Comparison of ENCODE assay signal across 16 cellular contexts in the genomic region with DNA sequence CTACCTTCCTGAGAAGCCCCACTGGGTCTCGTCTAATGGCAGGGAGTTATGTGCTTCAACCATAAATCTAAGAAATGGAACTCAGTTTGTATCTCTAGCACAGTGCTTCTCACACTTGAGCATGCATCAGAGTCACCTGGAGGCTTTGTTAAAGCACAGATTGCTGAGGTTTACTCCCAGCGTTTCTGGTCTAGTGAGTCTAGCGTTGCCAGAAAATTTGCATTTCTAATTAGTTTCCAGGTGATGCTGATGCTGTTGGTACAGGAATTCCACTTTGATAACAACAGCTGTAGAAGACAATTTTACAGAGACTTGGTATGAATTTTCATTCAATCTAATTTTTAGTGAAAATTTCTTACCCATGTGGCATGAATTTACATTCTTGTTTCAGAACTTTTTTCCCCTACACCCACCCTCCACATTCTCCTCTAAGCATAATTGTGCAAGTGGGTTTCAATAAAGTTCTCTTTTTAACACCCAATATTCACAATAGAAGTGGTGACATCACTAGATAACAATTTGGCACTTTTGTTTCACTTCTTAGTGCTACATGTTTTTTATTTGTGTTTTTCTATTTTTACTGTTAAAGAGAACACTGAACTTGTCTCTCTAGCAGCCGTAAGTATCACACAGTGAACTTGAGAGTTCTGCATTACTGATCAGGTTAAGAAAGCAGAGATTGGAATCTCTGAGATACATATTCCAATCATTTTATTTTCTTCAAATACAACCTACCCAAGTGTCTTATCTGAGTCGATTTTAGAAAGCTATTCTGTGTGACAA. TPM values are rescaled to one million over a fixed set of nuclear protein-coding genes. Genes with fewer than 3 reads are reported as not detected.
DNase-seq lines count a peak whose midpoint lies in the region; ATAC-seq and TF ChIP-seq lines count a peak whose summit lies in the region.
"Had no signal": no experiment of that assay in that cellular context is flagged by ENCODE, and none has a peak within 500 bp of the region (broad histone marks: within the 10 kb centered on the region; RNA-seq: fewer than 3 reads in every experiment).

No MANE protein-coding gene starts in this region.

- H3K4me1 ChIP-seq in endodermal cell (ENCODE audit: control insufficient read depth, insufficient read depth, low read length) = peaks cover 18% of the 10 kb centered on the region
- H3K4me1 ChIP-seq: esophagus squamous epithelium, neural progenitor cell had no signal

- ATAC-seq in GM18498 (IDR thresholded peaks at IDR 0.05; ENCODE audit: unreplicated experiment) (peak; percentile 41), GM19455 (IDR thresholded peaks at IDR 0.05; ENCODE audit: unreplicated experiment) (peak; percentile 40), HG02973 (IDR thresholded peaks at IDR 0.05; ENCODE audit: unreplicated experiment) (peak; percentile 37), WTC11 (peak; percentile 35; the same call in 1 of the 2 replicates)

- H3K4me3 Mint-ChIP-seq in WTC11 (no peak overlapping the region), endodermal cell (no peak overlapping the region)
- H3K4me3 Mint-ChIP-seq: neural progenitor cell; stimulated activated naive CD8-positive, alpha-beta T cell treated with anti-CD3 and anti-CD28 coated beads, Interleukin-15, Interleukin-2, amounts not matched to agents 100 ng/mL and 50 ng/mL, for 24 hours had no signal

- peaks cover 6% of the 10 kb centered on the region for H3K9me3 ChIP-seq in endodermal cell (ENCODE audit: control insufficient read depth, low read length)
- H3K9me3 ChIP-seq: esophagus squamous epithelium had no signal

- no peak for DNase-seq in WTC11 (ENCODE audit: low spot score)
- no peak for DNase-seq in activated CD4-positive, alpha-beta T cell treated with anti-CD3 and anti-CD28 coated beads, Interleukin-2, amount 50 U/mL, for 1 hour
- DNase-seq in activated gamma-delta T cell treated with Interleukin-2 at 50 U/mL for 16 hours = no peak
- DNase-seq in NOMO-1 (lab: John Stamatoyannopoulos, UW; ENCODE audit: unreplicated experiment in 2 of 2) = no peak
- DNase-seq in endodermal cell = no peak
- DNase-seq: esophagus squamous epithelium, H7, NCI-H1436 had no signal

- H3K27ac Mint-ChIP-seq in WTC11 (no peak overlapping the region), endodermal cell (no peak overlapping the region)
- H3K27ac Mint-ChIP-seq: neural progenitor cell; stimulated activated naive CD8-positive, alpha-beta T cell treated with anti-CD3 and anti-CD28 coated beads, Interleukin-15, Interleukin-2, amounts not matched to agents 100 ng/mL and 50 ng/mL, for 24 hours had no signal

- WGBS in endodermal cell (ENCODE audit: insufficient coverage in 1 of 2, insufficient read length in 1 of 2), 2 experiments = 64 to 80% methylated on average over 3 to 5 of the region's 5 CpGs

- H3K27me3 Mint-ChIP-seq in WTC11 (ENCODE audit: low read depth) (no peaks in the 10 kb centered on the region), endodermal cell (ENCODE audit: insufficient read depth) (no peaks in the 10 kb centered on the region)

- peaks cover 42% of the 10 kb centered on the region for H3K4me1 Mint-ChIP-seq in WTC11
- H3K4me1 Mint-ChIP-seq in endodermal cell = peaks cover 41% of the 10 kb centered on the region

- no peaks in the 10 kb centered on the region for H3K27me3 ChIP-seq in endodermal cell (ENCODE audit: control insufficient read depth, insufficient read depth, low read length, poor library complexity, severe bottlenecking)
- H3K27me3 ChIP-seq: BLaER1 treated with 17β-estradiol and CSF1 and Interleukin-3, amounts not matched to agents 10 nM and 100 nM; cardiac muscle cell; neural progenitor cell had no signal

- POLR2A ChIA-PET in WTC11 (lab: Charles Lee) = interaction anchor here (0.5 kb wide), 1 partner anchor 1911 kb away, joined by 3 read pairs; no protein-coding TSS in a partner anchor

- H3K9me3 Mint-ChIP-seq in WTC11 (peaks cover 7% of the 10 kb centered on the region), endodermal cell (no peaks in the 10 kb centered on the region)
- H3K9me3 Mint-ChIP-seq: neural progenitor cell; stimulated activated naive CD8-positive, alpha-beta T cell treated with anti-CD3 and anti-CD28 coated beads, Interleukin-15, Interleukin-2, amounts not matched to agents 100 ng/mL and 50 ng/mL, for 24 hours had no signal

- no peak overlapping the region for H3K27ac ChIP-seq in endodermal cell (ENCODE audit: low read depth, low read length)
- H3K27ac ChIP-seq: cardiac muscle cell, esophagus squamous epithelium, neural progenitor cell, VCaP had no signal

- CTCF ChIA-PET in WTC11 (lab: Charles Lee) = no interaction called here

- H3K36me3 ChIP-seq in endodermal cell (ENCODE audit: control insufficient read depth, insufficient read depth, low read length) = no peaks in the 10 kb centered on the region
- H3K36me3 ChIP-seq: BLaER1 treated with 17β-estradiol and CSF1 and Interleukin-3, amounts not matched to agents 10 nM and 100 nM; cardiac muscle cell; esophagus squamous epithelium; neural progenitor cell had no signal

- H3K36me3 Mint-ChIP-seq in WTC11 = no peaks in the 10 kb centered on the region
- H3K36me3 Mint-ChIP-seq in endodermal cell (ENCODE audit: low read depth) = no peaks in the 10 kb centered on the region
- H3K36me3 Mint-ChIP-seq: neural progenitor cell had no signal

- H3K9ac ChIP-seq in endodermal cell (ENCODE audit: extremely low read depth, low read length, poor library complexity, severe bottlenecking) = no peak overlapping the region
- H3K9ac ChIP-seq: BLaER1 treated with 17β-estradiol and CSF1 and Interleukin-3, amounts not matched to agents 10 nM and 100 nM; neural progenitor cell had no signal

- H3K4me3 ChIP-seq in endodermal cell (ENCODE audit: low read length) = no peak overlapping the region
- H3K4me3 ChIP-seq: BLaER1 treated with 17β-estradiol and CSF1 and Interleukin-3, amounts not matched to agents 10 nM and 100 nM; cardiac muscle cell; esophagus squamous epithelium; neural progenitor cell had no signal

- TF ChIP-seq CTCF in WTC11 (IDR thresholded peaks at IDR 0.05) (no peak), endodermal cell (conservative IDR thresholded peaks at IDR 0.05) (no peak)

TF ChIP-seq in WTC11, 78 proteins besides CTCF, POLR2A, EP300 and RAD21:
- TF ChIP-seq RORB (CRISPR knock-in tag; IDR thresholded peaks at IDR 0.05) = no peak
- TF ChIP-seq ZNF416 (CRISPR knock-in tag; IDR thresholded peaks at IDR 0.05) = no peak
- no peak for TF ChIP-seq GABPB1 (CRISPR knock-in tag; IDR thresholded peaks at IDR 0.05)
- TF ChIP-seq JAZF1 (CRISPR knock-in tag; IDR thresholded peaks at IDR 0.05) = no peak
- TF ChIP-seq, protein P1, sequence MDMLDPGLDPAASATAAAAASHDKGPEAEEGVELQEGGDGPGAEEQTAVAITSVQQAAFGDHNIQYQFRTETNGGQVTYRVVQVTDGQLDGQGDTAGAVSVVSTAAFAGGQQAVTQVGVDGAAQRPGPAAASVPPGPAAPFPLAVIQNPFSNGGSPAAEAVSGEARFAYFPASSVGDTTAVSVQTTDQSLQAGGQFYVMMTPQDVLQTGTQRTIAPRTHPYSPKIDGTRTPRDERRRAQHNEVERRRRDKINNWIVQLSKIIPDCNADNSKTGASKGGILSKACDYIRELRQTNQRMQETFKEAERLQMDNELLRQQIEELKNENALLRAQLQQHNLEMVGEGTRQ (CRISPR knock-in tag; IDR thresholded peaks at IDR 0.05) = no peak
- TF ChIP-seq, protein P2, sequence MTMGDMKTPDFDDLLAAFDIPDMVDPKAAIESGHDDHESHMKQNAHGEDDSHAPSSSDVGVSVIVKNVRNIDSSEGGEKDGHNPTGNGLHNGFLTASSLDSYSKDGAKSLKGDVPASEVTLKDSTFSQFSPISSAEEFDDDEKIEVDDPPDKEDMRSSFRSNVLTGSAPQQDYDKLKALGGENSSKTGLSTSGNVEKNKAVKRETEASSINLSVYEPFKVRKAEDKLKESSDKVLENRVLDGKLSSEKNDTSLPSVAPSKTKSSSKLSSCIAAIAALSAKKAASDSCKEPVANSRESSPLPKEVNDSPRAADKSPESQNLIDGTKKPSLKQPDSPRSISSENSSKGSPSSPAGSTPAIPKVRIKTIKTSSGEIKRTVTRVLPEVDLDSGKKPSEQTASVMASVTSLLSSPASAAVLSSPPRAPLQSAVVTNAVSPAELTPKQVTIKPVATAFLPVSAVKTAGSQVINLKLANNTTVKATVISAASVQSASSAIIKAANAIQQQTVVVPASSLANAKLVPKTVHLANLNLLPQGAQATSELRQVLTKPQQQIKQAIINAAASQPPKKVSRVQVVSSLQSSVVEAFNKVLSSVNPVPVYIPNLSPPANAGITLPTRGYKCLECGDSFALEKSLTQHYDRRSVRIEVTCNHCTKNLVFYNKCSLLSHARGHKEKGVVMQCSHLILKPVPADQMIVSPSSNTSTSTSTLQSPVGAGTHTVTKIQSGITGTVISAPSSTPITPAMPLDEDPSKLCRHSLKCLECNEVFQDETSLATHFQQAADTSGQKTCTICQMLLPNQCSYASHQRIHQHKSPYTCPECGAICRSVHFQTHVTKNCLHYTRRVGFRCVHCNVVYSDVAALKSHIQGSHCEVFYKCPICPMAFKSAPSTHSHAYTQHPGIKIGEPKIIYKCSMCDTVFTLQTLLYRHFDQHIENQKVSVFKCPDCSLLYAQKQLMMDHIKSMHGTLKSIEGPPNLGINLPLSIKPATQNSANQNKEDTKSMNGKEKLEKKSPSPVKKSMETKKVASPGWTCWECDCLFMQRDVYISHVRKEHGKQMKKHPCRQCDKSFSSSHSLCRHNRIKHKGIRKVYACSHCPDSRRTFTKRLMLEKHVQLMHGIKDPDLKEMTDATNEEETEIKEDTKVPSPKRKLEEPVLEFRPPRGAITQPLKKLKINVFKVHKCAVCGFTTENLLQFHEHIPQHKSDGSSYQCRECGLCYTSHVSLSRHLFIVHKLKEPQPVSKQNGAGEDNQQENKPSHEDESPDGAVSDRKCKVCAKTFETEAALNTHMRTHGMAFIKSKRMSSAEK (CRISPR knock-in tag; IDR thresholded peaks at IDR 0.05; ENCODE audit: borderline replicate concordance) = no peak
- no peak for TF ChIP-seq FOXK1 (CRISPR knock-in tag; IDR thresholded peaks at IDR 0.05)
- TF ChIP-seq CREB1 (CRISPR knock-in tag; IDR thresholded peaks at IDR 0.05) = no peak
- no peak for TF ChIP-seq ZNF263 (CRISPR knock-in tag; IDR thresholded peaks at IDR 0.05; ENCODE audit: low read depth)

RNA-seq across cellular contexts. Expression of gene BET1, which starts 48.4 kb away (rescaled TPM):
- total RNA-seq in WTC11 (2021) = 24.8 to 26.7 TPM (median 25.8 TPM) in 3 replicates
- total RNA-seq in endodermal cell = 10 to 100 TPM; 27.6 to 36.3 TPM
- polyA plus RNA-seq in endodermal cell (2013, experiment 1 of 2) = 35.2 TPM
- polyA plus RNA-seq in endodermal cell (2013, experiment 2 of 2) = 33.7 TPM
